In genomic region chr7:50119815-50120637, GRCh38 we compare ENCODE assay signal across 11 cellular contexts. TPM values are rescaled to one million over a fixed set of nuclear protein-coding genes. Genes with fewer than 3 reads are reported as not detected.
A peak's percentile ranks its signal among the peaks of the same experiment; 100 is the strongest.
DNase-seq lines count a peak whose midpoint lies in the region; ATAC-seq and TF ChIP-seq lines count a peak whose summit lies in the region.
"Had no signal": no experiment of that assay in that cellular context is flagged by ENCODE, and none has a peak within 500 bp of the region (broad histone marks: within the 10 kb centered on the region; RNA-seq: fewer than 3 reads in every experiment).

No MANE protein-coding gene starts in this region.

- H3K27ac ChIP-seq in foreskin keratinocyte, result no peak overlapping the region
- H3K27ac ChIP-seq: thoracic aorta had no signal

- ATAC-seq in HG02884 (IDR thresholded peaks at IDR 0.05; ENCODE audit: unreplicated experiment), result peak; percentile 64
- no peak for ATAC-seq in foreskin keratinocyte

- no peaks in the 10 kb centered on the region for H3K4me1 ChIP-seq in foreskin keratinocyte

- DNase-seq in DMS 273 (lab: John Stamatoyannopoulos, UW; ENCODE audit: unreplicated experiment) (peak; percentile 32), DMS 273 treated with DMSO at 0.1 percent for 48 hours (lab: John Stamatoyannopoulos, UW) (no peak), SK-MEL-5 (ENCODE audit: low read depth, low spot score) (peak; percentile 44), foreskin keratinocyte (no peak), HPDE6-E6E7 (ENCODE audit: extremely low spot score) (no peak), hypothalamus (lab: John Stamatoyannopoulos, UW) (no peak), hepatic stellate cell (ENCODE audit: low spot score) (no peak)

- peaks cover 7% of the 10 kb centered on the region for H3K27me3 ChIP-seq in foreskin keratinocyte

- in situ Hi-C loops in SK-MEL-5 (cut with HindIII; ENCODE audit: low pct_unique_long_range_greater_than_20kb, low sequenced_read_pairs), result no loop called here

- TF ChIP-seq CTCF in foreskin keratinocyte (conservative IDR thresholded peaks at IDR 0.05), result peak; percentile 20

RNA-seq across cellular contexts. Expression of gene ZPBP, which starts 27.0 kb away (rescaled TPM):
- not detected in 2 replicates for total RNA-seq in SK-MEL-5 (2014; rRNA removed; shearing (Covaris generic))
- not detected in 2 replicates for polyA plus RNA-seq in SK-MEL-5 (2015; cell fraction: cytosol; rRNA removed)
- not detected in 2 replicates for polyA plus RNA-seq in SK-MEL-5 (2015; cell fraction: nucleus; rRNA removed)
- total RNA-seq in foreskin keratinocyte, result not detected in 2 replicates
- polyA plus RNA-seq in foreskin keratinocyte, result not detected in 2 replicates
- total RNA-seq: glomerular endothelial cell; T-helper 1 cell treated with Interleukin-12 subunit alpha and Interleukin-12 subunit beta and Interleukin-4 antibody, amounts not matched to agents 30 ng/mL and 1 ng/mL, for 36 hours; thoracic aorta had no signal

Comparison
In these comparisons a context has a peak if more than half of its experiments do, and no peak if none do; other contexts are left out.
1. DNase-seq: peak in DMS 273 (single experiment) and SK-MEL-5 (single experiment); none in DMS 273 treated with DMSO at 0.1 percent for 48 hours (single experiment), foreskin keratinocyte (0 of 2), HPDE6-E6E7 (single experiment), hypothalamus (0 of 51) and hepatic stellate cell (single experiment).